In genomic region chr17:41792835-41793748, GRCh38 we compare ENCODE assay signal across 8 cellular contexts. TPM values are rescaled to one million over a fixed set of nuclear protein-coding genes. Genes with fewer than 3 reads are reported as not detected.
A peak's percentile ranks its signal among the peaks of the same experiment; 100 is the strongest.
DNase-seq lines count a peak whose midpoint lies in the region; ATAC-seq and TF ChIP-seq lines count a peak whose summit lies in the region.

No MANE protein-coding gene starts in this region.

- no peaks in the 10 kb centered on the region for H3K36me3 Mint-ChIP-seq in brain
- H3K36me3 Mint-ChIP-seq in stimulated activated naive B cell treated with anti-CD40 and anti-IgM and Interleukin-4, amounts not matched to agents 10 μg/mL and 1 μg/mL and 100 μg/mL, for 72 hours: no peaks in the 10 kb centered on the region

- peak; percentile 45 to 60 for DNase-seq in SHP77 (lab: John Stamatoyannopoulos, UW)
- DNase-seq in SHP77 treated with DMSO at 0.1 percent for 48 hours (lab: John Stamatoyannopoulos, UW): no peak
- DNase-seq in left kidney (ENCODE audit: low read depth, low spot score): peak; percentile 90
- DNase-seq in ureter (ENCODE audit: low spot score): peak; percentile 89
- DNase-seq in stimulated activated naive B cell treated with anti-CD40 and anti-IgM and Interleukin-4, amounts not matched to agents 10 μg/mL and 1 μg/mL and 100 μg/mL, for 72 hours: no peak
- no peak for DNase-seq in NCI-H128 (lab: John Stamatoyannopoulos, UW; ENCODE audit: unreplicated experiment)
- no peak for DNase-seq in cortex of kidney (lab: John Stamatoyannopoulos, UW)

- peak overlapping the region in 3 of 5 experiments; percentile 63 to 89 (median 73) for H3K27ac Mint-ChIP-seq in brain
- no peak overlapping the region for H3K27ac Mint-ChIP-seq in stimulated activated naive B cell treated with anti-CD40 and anti-IgM and Interleukin-4, amounts not matched to agents 10 μg/mL and 1 μg/mL and 100 μg/mL, for 72 hours

- peak overlapping the region in 2 of 5 experiments; percentile 18 to 28 for H3K4me3 Mint-ChIP-seq in brain
- no peak overlapping the region for H3K4me3 Mint-ChIP-seq in stimulated activated naive B cell treated with anti-CD40 and anti-IgM and Interleukin-4, amounts not matched to agents 10 μg/mL and 1 μg/mL and 100 μg/mL, for 72 hours

- no peak for TF ChIP-seq CTCF in brain (conservative IDR thresholded peaks at IDR 0.05)

- peaks cover 17% of the 10 kb centered on the region for H3K4me1 Mint-ChIP-seq in brain
- peaks cover 0 to 8% of the 10 kb centered on the region in 2 donors for H3K4me1 Mint-ChIP-seq in stimulated activated naive B cell treated with anti-CD40 and anti-IgM and Interleukin-4, amounts not matched to agents 10 μg/mL and 1 μg/mL and 100 μg/mL, for 72 hours

- ATAC-seq in stimulated activated naive B cell treated with anti-CD40 and anti-IgM and Interleukin-4, amounts not matched to agents 10 μg/mL and 1 μg/mL and 100 μg/mL, for 72 hours (replicated peaks): no peak

- no peaks in the 10 kb centered on the region for H3K9me3 Mint-ChIP-seq in brain
- H3K9me3 Mint-ChIP-seq in stimulated activated naive B cell treated with anti-CD40 and anti-IgM and Interleukin-4, amounts not matched to agents 10 μg/mL and 1 μg/mL and 100 μg/mL, for 72 hours: no peaks in the 10 kb centered on the region

- peaks cover 26% of the 10 kb centered on the region for H3K27me3 Mint-ChIP-seq in brain
- H3K27me3 Mint-ChIP-seq in stimulated activated naive B cell treated with anti-CD40 and anti-IgM and Interleukin-4, amounts not matched to agents 10 μg/mL and 1 μg/mL and 100 μg/mL, for 72 hours: no peaks in the 10 kb centered on the region

RNA-seq across cellular contexts. Expression of gene JUP, which starts 6.6 kb away (rescaled TPM):
- polyA plus RNA-seq in brain (ENCODE audit: insufficient read depth, low read depth, low replicate concordance): 195 TPM
- total RNA-seq in ureter: 277 TPM

RNA-seq across cellular contexts. Expression of gene P3H4, which starts 18.7 kb away (rescaled TPM):
- polyA plus RNA-seq in brain (ENCODE audit: insufficient read depth, low read depth, low replicate concordance): 9.0 TPM
- 7.8 TPM for total RNA-seq in ureter

RNA-seq across cellular contexts. Expression of gene FKBP10, which starts 19.7 kb away (rescaled TPM):
- polyA plus RNA-seq in brain (ENCODE audit: insufficient read depth, low read depth, low replicate concordance): 20.6 TPM
- 42.0 TPM for total RNA-seq in ureter

RNA-seq across cellular contexts. Expression of gene NT5C3B, which starts 42.9 kb away (rescaled TPM):
- 91.5 TPM for polyA plus RNA-seq in brain (ENCODE audit: insufficient read depth, low read depth, low replicate concordance)
- total RNA-seq in ureter: 36.3 TPM

RNA-seq across cellular contexts. Expression of gene KLHL10, which starts 44.5 kb away (rescaled TPM):
- polyA plus RNA-seq in brain (ENCODE audit: insufficient read depth, low read depth, low replicate concordance): not detected
- total RNA-seq in ureter: 0.44 TPM

Comparison
In these comparisons a context has a peak if more than half of its experiments do, and no peak if none do; other contexts are left out.
1. DNase-seq: peak in SHP77 (2 of 2), left kidney (single experiment) and ureter (single experiment); none in SHP77 treated with DMSO at 0.1 percent for 48 hours (single experiment), stimulated activated naive B cell treated with anti-CD40 and anti-IgM and Interleukin-4, amounts not matched to agents 10 μg/mL and 1 μg/mL and 100 μg/mL, for 72 hours (single experiment), NCI-H128 (single experiment) and cortex of kidney (single experiment).